ENCODE assay signal across 8 cellular contexts in genomic region chr19:2290441-2291184, GRCh38. TPM values are rescaled to one million over a fixed set of nuclear protein-coding genes. Genes with fewer than 3 reads are reported as not detected.
A peak's percentile ranks its signal among the peaks of the same experiment; 100 is the strongest.
DNase-seq lines count a peak whose midpoint lies in the region; ATAC-seq lines count a peak whose summit lies in the region.

No MANE protein-coding gene starts in this region.

- ATAC-seq in stimulated activated effector memory CD8-positive, alpha-beta T cell treated with anti-CD3 and anti-CD28 coated beads, Interleukin-12 subunit alpha, Interleukin-12 subunit beta, amount 100 ng/mL, for 72 hours, result peak; percentile 38
- ATAC-seq in esophagus mucosa (no peak), HG03039 (IDR thresholded peaks at IDR 0.05; ENCODE audit: unreplicated experiment) (no peak), HG03457 (IDR thresholded peaks at IDR 0.05; ENCODE audit: unreplicated experiment) (no peak)

- no peak overlapping the region for H3K27ac Mint-ChIP-seq in T-helper 1 cell treated with Interleukin-12 subunit alpha and Interleukin-12 subunit beta and Interleukin-4 antibody, amounts not matched to agents 30 μg/mL and 1 μg/mL, for 36 hours
- no peak overlapping the region for H3K27ac Mint-ChIP-seq in stimulated activated effector memory CD8-positive, alpha-beta T cell treated with anti-CD3 and anti-CD28 coated beads, Interleukin-12 subunit alpha, Interleukin-12 subunit beta, amount 100 ng/mL, for 72 hours

- H3K4me3 Mint-ChIP-seq in T-helper 1 cell treated with Interleukin-12 subunit alpha and Interleukin-12 subunit beta and Interleukin-4 antibody, amounts not matched to agents 30 μg/mL and 1 μg/mL, for 36 hours, result peak overlapping the region; percentile 77
- peak overlapping the region; percentile 77 for H3K4me3 Mint-ChIP-seq in stimulated activated effector memory CD8-positive, alpha-beta T cell treated with anti-CD3 and anti-CD28 coated beads, Interleukin-12 subunit alpha, Interleukin-12 subunit beta, amount 100 ng/mL, for 72 hours

- DNase-seq in T-helper 1 cell (no peak), NT2/D1 (ENCODE audit: low read depth, low spot score) (no peak), germinal center (ENCODE audit: low spot score) (peak; percentile 36)
- no peak for DNase-seq in stimulated activated effector memory CD8-positive, alpha-beta T cell treated with anti-CD3 and anti-CD28 coated beads, Interleukin-12 subunit alpha, Interleukin-12 subunit beta, amount 100 ng/mL, for 72 hours (ENCODE audit: low spot score in 2 of 2)

- H3K27me3 ChIP-seq in NT2/D1 (ENCODE audit: insufficient read depth, insufficient read length), result peaks cover 85% of the 10 kb centered on the region

- H3K9ac ChIP-seq in NT2/D1 (ENCODE audit: insufficient read length, low read depth), result peak overlapping the region; percentile 27

- no peaks in the 10 kb centered on the region for H3K9me3 ChIP-seq in NT2/D1 (ENCODE audit: insufficient read depth, low read length)

- H3K4me1 ChIP-seq in NT2/D1 (ENCODE audit: insufficient read depth, insufficient read length), result peaks cover 20% of the 10 kb centered on the region

- no peaks in the 10 kb centered on the region for H3K36me3 ChIP-seq in NT2/D1 (ENCODE audit: insufficient read depth, insufficient read length, low read length)

- H3K4me1 Mint-ChIP-seq in T-helper 1 cell treated with Interleukin-12 subunit alpha and Interleukin-12 subunit beta and Interleukin-4 antibody, amounts not matched to agents 30 μg/mL and 1 μg/mL, for 36 hours (ENCODE audit: low read depth), result peaks cover 17% of the 10 kb centered on the region
- H3K4me1 Mint-ChIP-seq in stimulated activated effector memory CD8-positive, alpha-beta T cell treated with anti-CD3 and anti-CD28 coated beads, Interleukin-12 subunit alpha, Interleukin-12 subunit beta, amount 100 ng/mL, for 72 hours, result peaks cover 29% of the 10 kb centered on the region

- no peaks in the 10 kb centered on the region for H3K9me3 Mint-ChIP-seq in T-helper 1 cell treated with Interleukin-12 subunit alpha and Interleukin-12 subunit beta and Interleukin-4 antibody, amounts not matched to agents 30 μg/mL and 1 μg/mL, for 36 hours
- no peaks in the 10 kb centered on the region for H3K9me3 Mint-ChIP-seq in stimulated activated effector memory CD8-positive, alpha-beta T cell treated with anti-CD3 and anti-CD28 coated beads, Interleukin-12 subunit alpha, Interleukin-12 subunit beta, amount 100 ng/mL, for 72 hours

- peaks cover 19% of the 10 kb centered on the region for H3K36me3 Mint-ChIP-seq in T-helper 1 cell treated with Interleukin-12 subunit alpha and Interleukin-12 subunit beta and Interleukin-4 antibody, amounts not matched to agents 30 μg/mL and 1 μg/mL, for 36 hours (ENCODE audit: low read depth)
- peaks cover 23% of the 10 kb centered on the region for H3K36me3 Mint-ChIP-seq in stimulated activated effector memory CD8-positive, alpha-beta T cell treated with anti-CD3 and anti-CD28 coated beads, Interleukin-12 subunit alpha, Interleukin-12 subunit beta, amount 100 ng/mL, for 72 hours

- no peaks in the 10 kb centered on the region for H3K27me3 Mint-ChIP-seq in T-helper 1 cell treated with Interleukin-12 subunit alpha and Interleukin-12 subunit beta and Interleukin-4 antibody, amounts not matched to agents 30 μg/mL and 1 μg/mL, for 36 hours (ENCODE audit: low read depth)

- H3K4me3 ChIP-seq in NT2/D1 (ENCODE audit: insufficient read length, low read depth), result peak overlapping the region; percentile 40

RNA-seq across cellular contexts. Expression of gene PEAK3, which starts 8.6 kb away (rescaled TPM):
- total RNA-seq in esophagus mucosa, result 0.08 TPM

RNA-seq across cellular contexts. Expression of gene LINGO3, which starts 17.3 kb away (rescaled TPM):
- total RNA-seq in esophagus mucosa, result not detected

RNA-seq across cellular contexts. Expression of gene JSRP1, which starts 34.4 kb away (rescaled TPM):
- not detected for total RNA-seq in esophagus mucosa

RNA-seq across cellular contexts. Expression of gene LSM7, which starts 37.8 kb away (rescaled TPM):
- total RNA-seq in esophagus mucosa, result 98.9 TPM

RNA-seq across cellular contexts. Expression of gene SPPL2B, which starts 37.9 kb away (rescaled TPM):
- total RNA-seq in esophagus mucosa, result 18.8 TPM
